In the genomic region with DNA sequence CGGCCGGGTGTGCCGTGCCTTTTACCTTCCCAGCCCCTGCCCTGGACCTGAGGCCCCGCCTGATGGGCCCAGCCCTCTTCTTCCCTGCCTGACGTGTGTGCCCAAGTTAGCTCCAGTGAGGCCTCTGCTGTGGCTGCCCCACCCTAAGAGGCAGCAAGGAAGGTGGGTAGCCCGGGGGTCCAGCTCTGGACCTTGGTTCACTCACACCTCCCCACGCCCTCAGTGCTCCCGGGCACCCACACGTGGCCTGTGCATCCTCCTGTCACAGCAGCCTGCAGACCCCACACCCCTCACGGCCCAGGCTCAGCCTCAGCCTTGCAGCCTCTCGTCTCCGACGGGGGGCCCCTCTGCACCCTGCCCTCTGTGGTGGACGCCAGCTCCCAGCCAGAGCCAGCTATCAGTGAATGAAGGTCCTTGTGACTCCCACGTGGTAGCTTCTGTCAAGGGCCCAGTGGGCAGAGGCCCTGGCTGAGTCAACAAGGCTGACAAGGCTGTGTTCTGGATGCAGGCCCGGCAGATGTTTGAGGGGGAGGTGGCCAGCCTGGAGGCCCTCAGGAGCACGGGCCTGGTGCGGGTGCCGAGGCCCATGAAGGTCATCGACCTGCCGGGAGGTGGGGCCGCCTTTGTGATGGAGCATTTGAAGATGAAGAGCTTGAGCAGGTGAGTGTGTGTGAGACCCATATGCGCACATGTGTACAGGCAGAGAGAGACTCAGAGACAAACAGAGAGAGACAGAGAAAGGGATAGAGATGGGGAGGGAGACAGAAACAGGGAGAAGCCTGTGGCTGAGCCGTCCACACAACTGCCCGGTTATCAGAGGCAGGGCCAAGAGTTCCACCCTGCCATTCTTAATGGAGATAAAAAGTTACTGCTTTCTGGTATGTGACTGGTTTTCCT, we compare ENCODE assay signal across 1 cellular context.
TF ChIP-seq lines count a peak whose summit lies in the region.

No MANE protein-coding gene starts in this region.

TF ChIP-seq in liver, 16 proteins besides CTCF, POLR2A, EP300 and RAD21 (continued from another document):
- TF ChIP-seq, protein P1, sequence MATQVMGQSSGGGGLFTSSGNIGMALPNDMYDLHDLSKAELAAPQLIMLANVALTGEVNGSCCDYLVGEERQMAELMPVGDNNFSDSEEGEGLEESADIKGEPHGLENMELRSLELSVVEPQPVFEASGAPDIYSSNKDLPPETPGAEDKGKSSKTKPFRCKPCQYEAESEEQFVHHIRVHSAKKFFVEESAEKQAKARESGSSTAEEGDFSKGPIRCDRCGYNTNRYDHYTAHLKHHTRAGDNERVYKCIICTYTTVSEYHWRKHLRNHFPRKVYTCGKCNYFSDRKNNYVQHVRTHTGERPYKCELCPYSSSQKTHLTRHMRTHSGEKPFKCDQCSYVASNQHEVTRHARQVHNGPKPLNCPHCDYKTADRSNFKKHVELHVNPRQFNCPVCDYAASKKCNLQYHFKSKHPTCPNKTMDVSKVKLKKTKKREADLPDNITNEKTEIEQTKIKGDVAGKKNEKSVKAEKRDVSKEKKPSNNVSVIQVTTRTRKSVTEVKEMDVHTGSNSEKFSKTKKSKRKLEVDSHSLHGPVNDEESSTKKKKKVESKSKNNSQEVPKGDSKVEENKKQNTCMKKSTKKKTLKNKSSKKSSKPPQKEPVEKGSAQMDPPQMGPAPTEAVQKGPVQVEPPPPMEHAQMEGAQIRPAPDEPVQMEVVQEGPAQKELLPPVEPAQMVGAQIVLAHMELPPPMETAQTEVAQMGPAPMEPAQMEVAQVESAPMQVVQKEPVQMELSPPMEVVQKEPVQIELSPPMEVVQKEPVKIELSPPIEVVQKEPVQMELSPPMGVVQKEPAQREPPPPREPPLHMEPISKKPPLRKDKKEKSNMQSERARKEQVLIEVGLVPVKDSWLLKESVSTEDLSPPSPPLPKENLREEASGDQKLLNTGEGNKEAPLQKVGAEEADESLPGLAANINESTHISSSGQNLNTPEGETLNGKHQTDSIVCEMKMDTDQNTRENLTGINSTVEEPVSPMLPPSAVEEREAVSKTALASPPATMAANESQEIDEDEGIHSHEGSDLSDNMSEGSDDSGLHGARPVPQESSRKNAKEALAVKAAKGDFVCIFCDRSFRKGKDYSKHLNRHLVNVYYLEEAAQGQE (IDR thresholded peaks at IDR 0.05) = no peak
- no peak for TF ChIP-seq NR2F2 (IDR thresholded peaks at IDR 0.05)
TF ChIP-seq in liver: peak in this region for 10.
